Comparison of ENCODE assay signal across 1 cellular context in the genomic region with DNA sequence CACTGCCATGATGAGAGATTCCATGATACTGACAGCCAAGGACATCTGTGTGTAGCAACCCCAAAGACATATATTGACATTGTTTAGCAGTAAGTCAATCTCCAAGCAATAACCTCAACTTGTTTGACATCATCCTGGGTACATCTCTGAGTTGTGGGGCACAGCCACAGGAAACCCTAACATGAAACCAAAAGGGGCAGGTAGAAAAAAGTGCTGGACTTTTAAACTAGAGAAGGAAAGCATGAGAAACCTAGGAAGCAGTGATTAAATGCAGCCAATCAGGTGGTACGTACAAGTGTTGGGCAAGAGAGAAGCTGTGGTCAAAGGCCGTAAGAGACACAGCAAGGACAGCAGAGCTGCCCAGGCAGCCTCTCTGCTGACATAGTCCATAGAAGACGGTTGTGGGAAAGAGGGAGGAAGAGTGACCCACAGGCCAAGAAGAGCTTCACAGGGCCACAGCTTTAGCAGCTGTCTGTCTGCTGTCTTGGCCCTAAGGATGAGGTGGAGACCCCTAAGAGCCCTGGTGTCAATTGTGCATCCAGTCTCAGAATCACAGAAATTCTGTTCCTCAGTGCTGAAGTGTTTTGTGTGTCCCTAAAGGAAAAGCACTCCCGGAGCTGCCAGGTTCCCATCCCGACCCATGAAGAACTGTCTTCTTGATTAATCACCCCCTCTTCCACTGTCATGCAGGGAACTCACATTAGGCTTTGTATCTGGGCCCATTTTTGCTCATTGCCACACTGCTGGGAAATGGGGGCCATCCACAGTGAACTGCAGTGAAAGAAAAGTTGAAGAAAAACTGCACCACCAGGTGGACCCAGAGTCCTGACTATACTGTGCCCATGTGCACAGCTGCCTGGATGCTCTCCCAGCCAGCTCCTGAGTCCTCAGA.
TF ChIP-seq lines count a peak whose summit lies in the region.

No MANE protein-coding gene starts in this region.

TF ChIP-seq in H1, 55 proteins besides CTCF, POLR2A, EP300 and RAD21:
- TF ChIP-seq SRF (IDR thresholded peaks at IDR 0.05; ENCODE audit: low read depth, low read length): no peak
- TF ChIP-seq TBP (IDR thresholded peaks at IDR 0.05; ENCODE audit: low read depth, low read length): no peak
- TF ChIP-seq, protein P1, sequence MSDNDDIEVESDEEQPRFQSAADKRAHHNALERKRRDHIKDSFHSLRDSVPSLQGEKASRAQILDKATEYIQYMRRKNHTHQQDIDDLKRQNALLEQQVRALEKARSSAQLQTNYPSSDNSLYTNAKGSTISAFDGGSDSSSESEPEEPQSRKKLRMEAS (IDR thresholded peaks at IDR 0.05): 0 out of 2 replicates have a peak, but pooled peaks have one; percentile 35
- no peak for TF ChIP-seq SP2 (IDR thresholded peaks at IDR 0.05; ENCODE audit: low read length)
- TF ChIP-seq FOSL1 (IDR thresholded peaks at IDR 0.05; ENCODE audit: insufficient read depth, low read depth, low read length): no peak
- peak; percentile 99 for TF ChIP-seq CEBPB (IDR thresholded peaks at IDR 0.05; ENCODE audit: low read depth, low read length)
- TF ChIP-seq, protein P2, sequence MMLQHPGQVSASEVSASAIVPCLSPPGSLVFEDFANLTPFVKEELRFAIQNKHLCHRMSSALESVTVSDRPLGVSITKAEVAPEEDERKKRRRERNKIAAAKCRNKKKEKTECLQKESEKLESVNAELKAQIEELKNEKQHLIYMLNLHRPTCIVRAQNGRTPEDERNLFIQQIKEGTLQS (IDR thresholded peaks at IDR 0.05; ENCODE audit: insufficient read depth, low read depth, low read length): no peak
- no peak for TF ChIP-seq SIRT6 (IDR thresholded peaks at IDR 0.05; ENCODE audit: low read length)
- no peak for TF ChIP-seq CTBP2 (IDR thresholded peaks at IDR 0.05; ENCODE audit: borderline replicate concordance, insufficient read depth, insufficient read length, low read length)
TF ChIP-seq in H1: peak in this region for 2.
